In the genomic region with DNA sequence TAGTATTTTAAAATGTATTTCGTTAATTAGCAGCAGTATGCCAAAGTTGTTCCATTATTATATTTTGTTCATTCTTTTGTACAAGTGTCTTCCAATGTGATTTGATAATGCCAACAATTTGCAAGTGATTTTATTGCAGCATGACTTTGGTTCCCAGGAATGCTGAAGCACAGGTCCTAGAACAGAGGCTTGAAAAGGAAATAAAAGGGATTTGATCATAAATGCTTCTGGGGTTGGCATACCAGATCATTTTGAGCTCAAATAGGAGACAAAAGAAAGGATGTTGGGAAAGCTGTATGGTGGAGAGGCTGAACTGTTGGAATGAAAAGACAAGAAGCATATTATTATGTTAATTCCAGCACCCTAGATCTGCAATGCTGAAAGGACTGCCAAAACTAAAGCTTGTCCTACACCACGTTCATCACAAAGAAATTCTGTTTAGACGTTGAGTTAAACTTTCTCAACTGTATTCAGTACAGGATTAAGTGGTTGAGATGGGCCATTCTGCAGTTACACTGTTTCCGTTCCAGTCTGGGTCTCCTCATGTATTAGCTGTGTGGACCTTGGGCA, we compare ENCODE assay signal across 18 cellular contexts.
DNase-seq lines count a peak whose midpoint lies in the region; ATAC-seq and TF ChIP-seq lines count a peak whose summit lies in the region.
"Had no signal": no experiment of that assay in that cellular context is flagged by ENCODE, and none has a peak within 500 bp of the region (broad histone marks: within the 10 kb centered on the region; RNA-seq: fewer than 3 reads in every experiment).

No MANE protein-coding gene starts in this region.

- no peak overlapping the region for H3K4me3 Mint-ChIP-seq in stimulated activated memory B cell treated with anti-CD40 and anti-IgM and Interleukin-4, amounts not matched to agents 10 μg/mL and 1 μg/mL and 100 μg/mL, for 72 hours
- H3K4me3 Mint-ChIP-seq: activated B cell treated with CpG ODN at 0.5 μM for 24 hours; activated CD4-positive, alpha-beta memory T cell treated with anti-CD3 and anti-CD28 coated beads for 36 hours; natural killer cell had no signal

- peak overlapping the region; percentile 1 for H3K27ac Mint-ChIP-seq in stimulated activated memory B cell treated with anti-CD40 and anti-IgM and Interleukin-4, amounts not matched to agents 10 μg/mL and 1 μg/mL and 100 μg/mL, for 72 hours
- H3K27ac Mint-ChIP-seq: activated B cell treated with CpG ODN at 0.5 μM for 24 hours; activated CD4-positive, alpha-beta memory T cell treated with anti-CD3 and anti-CD28 coated beads for 36 hours; natural killer cell had no signal

- in situ Hi-C loops in HAP-1 (cut with MboI; ENCODE audit: low sequenced_read_pairs), result no loop called here

- no peak for ATAC-seq in stimulated activated memory B cell treated with anti-CD40 and anti-IgM and Interleukin-4, amounts not matched to agents 10 μg/mL and 1 μg/mL and 100 μg/mL, for 72 hours
- ATAC-seq in GM18870 (IDR thresholded peaks at IDR 0.05; ENCODE audit: unreplicated experiment), result no peak
- ATAC-seq: left lung, natural killer cell, SK-N-SH treated with all-trans-retinoic acid at 6 μM for 48 hours had no signal

- TF ChIP-seq POLR2A in testis (IDR thresholded peaks at IDR 0.05), result no peak

- TF ChIP-seq CTCF in testis (IDR thresholded peaks at IDR 0.05), result no peak

- no peak overlapping the region for H3K9ac ChIP-seq in SK-N-MC (ENCODE audit: insufficient read length)
- H3K9ac ChIP-seq in iPS-20b (ENCODE audit: low read depth, low read length), result no peak overlapping the region

- H3K27me3 Mint-ChIP-seq in stimulated activated memory B cell treated with anti-CD40 and anti-IgM and Interleukin-4, amounts not matched to agents 10 μg/mL and 1 μg/mL and 100 μg/mL, for 72 hours, result no peaks in the 10 kb centered on the region
- H3K27me3 Mint-ChIP-seq: activated B cell treated with CpG ODN at 0.5 μM for 24 hours; activated CD4-positive, alpha-beta memory T cell treated with anti-CD3 and anti-CD28 coated beads for 36 hours had no signal

- H3K27me3 ChIP-seq in HAP-1 (ENCODE audit: low read depth) (no peaks in the 10 kb centered on the region), iPS-20b (ENCODE audit: insufficient read depth, low read length) (no peaks in the 10 kb centered on the region), testis (no peaks in the 10 kb centered on the region)
- H3K27me3 ChIP-seq: left lung, vagina had no signal

- peaks cover 4% of the 10 kb centered on the region for H3K36me3 ChIP-seq in HAP-1 (replicated peaks)
- H3K36me3 ChIP-seq in SK-N-MC (ENCODE audit: insufficient read depth, low read length), result no peaks in the 10 kb centered on the region
- peaks cover 6% of the 10 kb centered on the region; the same call in 1 of the 2 replicates for H3K36me3 ChIP-seq in iPS-20b (ENCODE audit: insufficient read depth, low read depth, low read length)
- no peaks in the 10 kb centered on the region for H3K36me3 ChIP-seq in testis (ENCODE audit: low read depth, missing control alignments)
- H3K36me3 ChIP-seq: left lung, vagina had no signal

- H3K27ac ChIP-seq in SK-N-MC (peak overlapping the region; percentile 93), iPS-20b (ENCODE audit: low read length) (no peak overlapping the region), testis (no peak overlapping the region)
- H3K27ac ChIP-seq: left lung, vagina had no signal

- H3K36me3 Mint-ChIP-seq in stimulated activated memory B cell treated with anti-CD40 and anti-IgM and Interleukin-4, amounts not matched to agents 10 μg/mL and 1 μg/mL and 100 μg/mL, for 72 hours, result peaks cover 34% of the 10 kb centered on the region
- H3K36me3 Mint-ChIP-seq: natural killer cell had no signal

- H3K9me3 Mint-ChIP-seq in stimulated activated memory B cell treated with anti-CD40 and anti-IgM and Interleukin-4, amounts not matched to agents 10 μg/mL and 1 μg/mL and 100 μg/mL, for 72 hours, result peaks cover 10% of the 10 kb centered on the region
- H3K9me3 Mint-ChIP-seq: activated B cell treated with CpG ODN at 0.5 μM for 24 hours; activated CD4-positive, alpha-beta memory T cell treated with anti-CD3 and anti-CD28 coated beads for 36 hours; natural killer cell had no signal

- peak; percentile 65 to 100 for DNase-seq in HAP-1 (ENCODE audit: low spot score in 2 of 2)
- DNase-seq in SK-N-MC (ENCODE audit: low read depth, low spot score), result no peak
- DNase-seq in testis, result no peak
- no peak for DNase-seq in NCI-H510A (lab: John Stamatoyannopoulos, UW)
- DNase-seq: activated B cell treated with CpG ODN at 0.5 μM for 24 hours; activated CD4-positive, alpha-beta memory T cell treated with anti-CD3 and anti-CD28 coated beads for 36 hours; activated gamma-delta T cell; left lung; midbrain; natural killer cell; NCI-H1436; NCI-H524 treated with DMSO at 0.1 percent for 48 hours; posterior cingulate gyrus had no signal

- peaks cover 41% of the 10 kb centered on the region for H3K4me1 ChIP-seq in HAP-1
- peaks cover 18% of the 10 kb centered on the region for H3K4me1 ChIP-seq in iPS-20b (ENCODE audit: insufficient read depth, low read length)
- H3K4me1 ChIP-seq in testis, result no peaks in the 10 kb centered on the region
- H3K4me1 ChIP-seq: left lung had no signal

- 71 to 75% methylated on average over 4 of the region's 4 CpGs for WGBS in testis, 2 donors

- intact Hi-C loops in testis (cut with DNase I; ENCODE audit: low total_unique reads), result no loop called here

- H3K4me1 Mint-ChIP-seq in stimulated activated memory B cell treated with anti-CD40 and anti-IgM and Interleukin-4, amounts not matched to agents 10 μg/mL and 1 μg/mL and 100 μg/mL, for 72 hours, result peaks cover 27% of the 10 kb centered on the region

- H3K9me3 ChIP-seq in HAP-1 (peaks cover 13% of the 10 kb centered on the region; the same call in 1 of the 2 replicates), SK-N-MC (ENCODE audit: low read depth, low read length) (no peaks in the 10 kb centered on the region), iPS-20b (ENCODE audit: insufficient read depth, low read depth, low read length) (no peaks in the 10 kb centered on the region), testis (no peaks in the 10 kb centered on the region)
- H3K9me3 ChIP-seq: vagina had no signal

- no peak overlapping the region for H3K4me3 ChIP-seq in HAP-1
- no peak overlapping the region for H3K4me3 ChIP-seq in SK-N-MC
- H3K4me3 ChIP-seq in iPS-20b (ENCODE audit: low read length), result peak overlapping the region; percentile 27; the same call in 1 of the 2 replicates
- H3K4me3 ChIP-seq in testis, result no peak overlapping the region
- H3K4me3 ChIP-seq: left lung, vagina had no signal

Comparison
In these comparisons a context has a peak if more than half of its experiments do, and no peak if none do; other contexts are left out.
1. DNase-seq: peak in HAP-1 (2 of 2); none in SK-N-MC (single experiment), testis (single experiment) and NCI-H510A (single experiment).